20 cellular contexts compared by ENCODE assay signal in genomic region chr3:99388736-99389135, GRCh38.
DNase-seq lines count a peak whose midpoint lies in the region; ATAC-seq, FAIRE-seq and TF ChIP-seq lines count a peak whose summit lies in the region.
"Had no signal": no experiment of that assay in that cellular context is flagged by ENCODE, and none has a peak within 500 bp of the region (broad histone marks: within the 10 kb centered on the region; RNA-seq: fewer than 3 reads in every experiment).

No MANE protein-coding gene starts in this region.

- no TSS peak for BruUV-seq in endothelial cell of umbilical vein (replicated peaks; lab: Mats Ljungman, UMichigan)

- H3K9me3 ChIP-seq in A549 (no peaks in the 10 kb centered on the region), endothelial cell of umbilical vein (replicated peaks; ENCODE audit: control insufficient read depth, insufficient read depth, low read length) (no peaks in the 10 kb centered on the region), osteoblast (ENCODE audit: low read depth, low read length) (no peaks in the 10 kb centered on the region)
- H3K9me3 ChIP-seq: BLaER1 had no signal

- DNase-seq in A549 (ENCODE audit: low read depth in 1 of 2, low spot score in 1 of 2) (no peak), endothelial cell of umbilical vein (ENCODE audit: low read depth, low spot score) (peak; percentile 80), osteoblast (ENCODE audit: insufficient read length, low spot score, missing footprints) (no peak), AG08396 (ENCODE audit: low spot score) (no peak), NCI-H2196 (lab: John Stamatoyannopoulos, UW; ENCODE audit: unreplicated experiment) (no peak), A172 (ENCODE audit: low spot score) (no peak)
- DNase-seq: CD4-positive, alpha-beta memory T cell; DMS153; DMS79; GDM1; GM23248; HCEC 1CT; HFFc6; IMR-90; KBM-7 had no signal

- FAIRE-seq in A549 (lab: Jason Lieb, UNC) (peak; percentile 56), endothelial cell of umbilical vein (lab: Jason Lieb, UNC) (no peak)
- FAIRE-seq: HTR-8/SVneo had no signal

- TF ChIP-seq EP300 in A549 (IDR thresholded peaks at IDR 0.05) (no peak), Ishikawa (IDR thresholded peaks at IDR 0.05; ENCODE audit: borderline replicate concordance) (no peak)

- TF ChIP-seq POLR2A in A549 (IDR thresholded peaks at IDR 0.05; ENCODE audit: low read length) (no peak), endothelial cell of umbilical vein (IDR thresholded peaks at IDR 0.05; ENCODE audit: low read depth, low read length) (no peak)

- H2AFZ ChIP-seq in endothelial cell of umbilical vein (ENCODE audit: low read depth, low read length) (no peak overlapping the region), osteoblast (ENCODE audit: low read length) (peak overlapping the region; percentile 45)
- H2AFZ ChIP-seq: GM23248 had no signal

- H3K27me3 ChIP-seq in endothelial cell of umbilical vein (ENCODE audit: control insufficient read depth in 2 of 2, insufficient read depth in 2 of 2, low read length in 2 of 2): no peaks in the 10 kb centered on the region
- no peaks in the 10 kb centered on the region for H3K27me3 ChIP-seq in osteoblast (ENCODE audit: insufficient read depth, low read length)
- H3K27me3 ChIP-seq: BLaER1 had no signal

- H3K27ac ChIP-seq in A549 (no peak overlapping the region), endothelial cell of umbilical vein (ENCODE audit: insufficient read depth, low read depth, low read length) (no peak overlapping the region), osteoblast (ENCODE audit: low read depth, low read length) (no peak overlapping the region)
- H3K27ac ChIP-seq: 22Rv1, BLaER1, GM23248 had no signal

- H3K4me1 ChIP-seq in A549: no peaks in the 10 kb centered on the region
- peaks cover 10% of the 10 kb centered on the region for H3K4me1 ChIP-seq in endothelial cell of umbilical vein (ENCODE audit: control insufficient read depth, extremely low read depth, insufficient read depth, low read length)
- peaks cover 16% of the 10 kb centered on the region for H3K4me1 ChIP-seq in osteoblast (ENCODE audit: insufficient read depth, low read length)
- H3K4me1 ChIP-seq: BLaER1 had no signal

- ATAC-seq in A549 (no peak), HG03378 (IDR thresholded peaks at IDR 0.05; ENCODE audit: unreplicated experiment) (no peak)

- H4K20me1 ChIP-seq in endothelial cell of umbilical vein (replicated peaks; ENCODE audit: control insufficient read depth, extremely low read depth, insufficient read depth, low read length) (no peaks in the 10 kb centered on the region), osteoblast (ENCODE audit: insufficient read depth, low read length) (no peaks in the 10 kb centered on the region)
- H4K20me1 ChIP-seq: BLaER1 had no signal

- TF ChIP-seq RAD21 in A549 (conservative IDR thresholded peaks at IDR 0.05 in 1 of 2, IDR thresholded peaks at IDR 0.05 in 1 of 2) (no peak), Ishikawa (IDR thresholded peaks at IDR 0.05; ENCODE audit: low read depth) (peak; percentile 12; the same call in 1 of the 2 replicates)

- H3K4me2 ChIP-seq in A549: no peak overlapping the region
- no peak overlapping the region for H3K4me2 ChIP-seq in endothelial cell of umbilical vein (ENCODE audit: insufficient read depth, low read length)
- no peak overlapping the region for H3K4me2 ChIP-seq in osteoblast (ENCODE audit: insufficient read depth, low read length)
- H3K4me2 ChIP-seq: BLaER1 had no signal

- H3K4me3 ChIP-seq in A549 (no peak overlapping the region), endothelial cell of umbilical vein (replicated peaks in 1 of 3; ENCODE audit: insufficient read depth in 1 of 3, low read depth in 1 of 3, low read length in 3 of 3) (no peak overlapping the region), osteoblast (ENCODE audit: insufficient read depth, low read length) (no peak overlapping the region)
- H3K4me3 ChIP-seq: BLaER1, GM23248 had no signal

- no peaks in the 10 kb centered on the region for H3K9me1 ChIP-seq in endothelial cell of umbilical vein (replicated peaks; ENCODE audit: control insufficient read depth, extremely low read depth, insufficient read depth, low read length)

- dilution Hi-C loops in endothelial cell of umbilical vein (cut with MboI; ENCODE audit: extremely low pct_ligation_motif_present, low sequenced_read_pairs): no loop called here

- H3K36me3 ChIP-seq in endothelial cell of umbilical vein (ENCODE audit: control insufficient read depth in 2 of 2, extremely low read depth in 1 of 2, insufficient read depth in 2 of 2, low read length in 2 of 2) (no peaks in the 10 kb centered on the region), osteoblast (ENCODE audit: insufficient read depth, low read length) (no peaks in the 10 kb centered on the region)
- H3K36me3 ChIP-seq: BLaER1 had no signal

- H3K9ac ChIP-seq in endothelial cell of umbilical vein (replicated peaks; ENCODE audit: extremely low read depth, insufficient read depth, low read length): no peak overlapping the region
- H3K9ac ChIP-seq: BLaER1, GM23248 had no signal

- POLR2A ChIA-PET in A549 (lab: Yijun Ruan, JAX): no interaction called here
- POLR2A ChIA-PET in endothelial cell of umbilical vein (lab: Charles Lee): no interaction called here

- CTCF ChIA-PET in A549 (lab: Yijun Ruan, JAX): no interaction called here
- CTCF ChIA-PET in endothelial cell of umbilical vein (lab: Charles Lee): interaction anchor here (1.0 kb wide), 1 partner anchor 92 kb away, joined by 3 read pairs; no protein-coding TSS in a partner anchor

- TF ChIP-seq CTCF in A549 (IDR thresholded peaks at IDR 0.05) (no peak), endothelial cell of umbilical vein (IDR thresholded peaks at IDR 0.05; ENCODE audit: extremely low read depth in 1 of 2, insufficient read depth in 1 of 2, low read depth in 1 of 2, low read length in 2 of 2) (no peak), osteoblast (IDR thresholded peaks at IDR 0.05; ENCODE audit: extremely low read depth, low read depth, low read length) (no peak)

- intact Hi-C loops in endothelial cell of umbilical vein (cut with micrococcal nuclease): no loop called here

- H3K79me2 ChIP-seq in endothelial cell of umbilical vein (ENCODE audit: control insufficient read depth, insufficient read depth, low read length) (no peaks in the 10 kb centered on the region), osteoblast (ENCODE audit: insufficient read depth, low read length) (no peaks in the 10 kb centered on the region)

TF ChIP-seq in A549, 52 proteins besides CTCF, POLR2A, EP300 and RAD21 (continues in another document):
- no peak for TF ChIP-seq SMC3 (IDR thresholded peaks at IDR 0.05)
- TF ChIP-seq HOXB5 (CRISPR knock-in tag; IDR thresholded peaks at IDR 0.05): no peak
- TF ChIP-seq, protein P1, sequence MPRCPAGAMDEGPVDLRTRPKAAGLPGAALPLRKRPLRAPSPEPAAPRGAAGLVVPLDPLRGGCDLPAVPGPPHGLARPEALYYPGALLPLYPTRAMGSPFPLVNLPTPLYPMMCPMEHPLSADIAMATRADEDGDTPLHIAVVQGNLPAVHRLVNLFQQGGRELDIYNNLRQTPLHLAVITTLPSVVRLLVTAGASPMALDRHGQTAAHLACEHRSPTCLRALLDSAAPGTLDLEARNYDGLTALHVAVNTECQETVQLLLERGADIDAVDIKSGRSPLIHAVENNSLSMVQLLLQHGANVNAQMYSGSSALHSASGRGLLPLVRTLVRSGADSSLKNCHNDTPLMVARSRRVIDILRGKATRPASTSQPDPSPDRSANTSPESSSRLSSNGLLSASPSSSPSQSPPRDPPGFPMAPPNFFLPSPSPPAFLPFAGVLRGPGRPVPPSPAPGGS (IDR thresholded peaks at IDR 0.05): no peak

TF ChIP-seq in Ishikawa, 13 proteins besides CTCF, POLR2A, EP300 and RAD21:
- TF ChIP-seq YY1 (IDR thresholded peaks at IDR 0.05; ENCODE audit: low read depth) (no peak), NFIC (IDR thresholded peaks at IDR 0.05) (peak; percentile 14; the same call in 1 of the 2 replicates), TCF12 (IDR thresholded peaks at IDR 0.05; ENCODE audit: low read depth) (no peak), ZBTB7A (IDR thresholded peaks at IDR 0.05; ENCODE audit: low read depth) (no peak)
TF ChIP-seq in Ishikawa: peak in this region for 1.

TF ChIP-seq in endothelial cell of umbilical vein, 7 proteins besides CTCF, POLR2A, EP300 and RAD21:
- TF ChIP-seq JUN (IDR thresholded peaks at IDR 0.05; ENCODE audit: borderline replicate concordance, insufficient read depth, insufficient read length, low read depth) (no peak), POLR2AphosphoS5 (IDR thresholded peaks at IDR 0.05; ENCODE audit: insufficient read depth, low read depth, low read length) (no peak), FOS (IDR thresholded peaks at IDR 0.05; ENCODE audit: borderline replicate concordance, insufficient read depth, low read length) (no peak), GATA2 (IDR thresholded peaks at IDR 0.05; ENCODE audit: insufficient read depth, insufficient read length, low read depth, low read length) (no peak), MYC (IDR thresholded peaks at IDR 0.05; ENCODE audit: low read depth, low read length) (no peak), EZH2 (IDR thresholded peaks at IDR 0.05; ENCODE audit: borderline replicate concordance, low read depth, low read length, severe bottlenecking) (no peak)
